8 cellular contexts compared by ENCODE assay signal in genomic region chr7:150378115-150378852, GRCh38. TPM values are rescaled to one million over a fixed set of nuclear protein-coding genes. Genes with fewer than 3 reads are reported as not detected.
A peak's percentile ranks its signal among the peaks of the same experiment; 100 is the strongest.
DNase-seq lines count a peak whose midpoint lies in the region; ATAC-seq and TF ChIP-seq lines count a peak whose summit lies in the region.

No MANE protein-coding gene starts in this region.

- H3K27ac ChIP-seq in endodermal cell (ENCODE audit: low read depth, low read length): peak overlapping the region; percentile 99
- H3K27ac ChIP-seq in mesendoderm (ENCODE audit: low read depth, low read length): peak overlapping the region; percentile 99
- H3K27ac ChIP-seq in thoracic aorta: peak overlapping the region; percentile 72 to 79

- H2BK15ac ChIP-seq in mesendoderm (replicated peaks; ENCODE audit: low read depth): no peak overlapping the region

- peak overlapping the region; percentile 99 for H4K8ac ChIP-seq in mesendoderm (ENCODE audit: low read depth, low read length)

- WGBS in endodermal cell (ENCODE audit: insufficient coverage in 1 of 2, insufficient read length in 1 of 2), 2 experiments: 3 to 9% methylated on average over 14 to 32 of the region's 32 CpGs
- WGBS in mesendoderm (ENCODE audit: extremely low coverage, insufficient coverage, low lambda C conversion rate): no CpG with 5 or more reads among the region's 32 CpGs

- peak overlapping the region; percentile 47 for H2BK120ac ChIP-seq in mesendoderm (ENCODE audit: low read depth, low read length)

- H3K36me3 Mint-ChIP-seq in WTC11 (peaks cover 18% of the 10 kb centered on the region), endodermal cell (ENCODE audit: low read depth) (peaks cover 15% of the 10 kb centered on the region)

- H3K27ac Mint-ChIP-seq in WTC11 (peak overlapping the region; percentile 95), endodermal cell (peak overlapping the region; percentile 91)

- H3K4me1 Mint-ChIP-seq in WTC11 (peaks cover 82% of the 10 kb centered on the region), endodermal cell (peaks cover 66% of the 10 kb centered on the region)

- peak overlapping the region; percentile 96 for H3K18ac ChIP-seq in mesendoderm (ENCODE audit: low read length)

- POLR2A ChIA-PET in WTC11 (lab: Charles Lee): interaction anchor here (1.0 to 1.8 kb wide), 5 partner anchors 9 to 49 kb away, joined by 3 to 27 read pairs (median 9); partner anchors contain the start of gene REPIN1

- peak overlapping the region; percentile 70 for H3K4me2 ChIP-seq in mesendoderm (ENCODE audit: low read length)

- H3K9ac ChIP-seq in endodermal cell (ENCODE audit: extremely low read depth, low read length, poor library complexity, severe bottlenecking) (peak overlapping the region; percentile 89), mesendoderm (ENCODE audit: low read length) (peak overlapping the region; percentile 86)

- DNase-seq in DMS 273 (lab: John Stamatoyannopoulos, UW; ENCODE audit: unreplicated experiment) (peak; percentile 96), H4 (ENCODE audit: low spot score) (peak; percentile 87), NCI-H2196 (lab: John Stamatoyannopoulos, UW; ENCODE audit: unreplicated experiment) (peak; percentile 89), WTC11 (ENCODE audit: low spot score) (peak; percentile 86), endodermal cell (peak; percentile 97), mesendoderm (peak; percentile 99), thoracic aorta (ENCODE audit: low spot score) (no peak)

- H3K23ac ChIP-seq in mesendoderm (ENCODE audit: low read length): no peak overlapping the region

- ATAC-seq in WTC11: peak; percentile 51
- no peak for ATAC-seq in thoracic aorta (ENCODE audit: insufficient number of reproducible peaks, low FRiP score, low read depth)
- no peak for ATAC-seq in HG02840 (IDR thresholded peaks at IDR 0.05; ENCODE audit: low FRiP score, unreplicated experiment)

- H2BK5ac ChIP-seq in mesendoderm (ENCODE audit: low read length): peak overlapping the region; percentile 61

- H3K4me1 ChIP-seq in endodermal cell (ENCODE audit: control insufficient read depth, insufficient read depth, low read length) (peaks cover 20% of the 10 kb centered on the region), mesendoderm (ENCODE audit: control insufficient read depth, low read depth, low read length) (peaks cover 30% of the 10 kb centered on the region), thoracic aorta (ENCODE audit: control insufficient read depth in 1 of 2, low read depth in 2 of 2) (peaks cover 5 to 14% of the 10 kb centered on the region in 2 donors)

- CTCF ChIA-PET in WTC11 (lab: Charles Lee): interaction anchor here (0.6 to 2.3 kb wide), 15 partner anchors 8 to 618 kb away, joined by 3 to 16 read pairs (median 5); partner anchors contain the start of gene REPIN1

- H2AK5ac ChIP-seq in mesendoderm (ENCODE audit: low read length): no peak overlapping the region

- H3K79me2 ChIP-seq in mesendoderm (ENCODE audit: control insufficient read depth, insufficient read depth, low read length): peaks cover 27% of the 10 kb centered on the region

- H3K27me3 ChIP-seq in endodermal cell (ENCODE audit: control insufficient read depth, insufficient read depth, low read length, poor library complexity, severe bottlenecking) (no peaks in the 10 kb centered on the region), mesendoderm (ENCODE audit: insufficient read depth, low read length, poor library complexity) (no peaks in the 10 kb centered on the region), thoracic aorta (replicated peaks; ENCODE audit: insufficient read depth) (no peaks in the 10 kb centered on the region)

- peak overlapping the region; percentile 77 for H3K4ac ChIP-seq in mesendoderm (ENCODE audit: low read depth, low read length)

- TF ChIP-seq CTCF in WTC11 (IDR thresholded peaks at IDR 0.05) (no peak), endodermal cell (conservative IDR thresholded peaks at IDR 0.05) (peak; percentile 59), thoracic aorta (IDR thresholded peaks at IDR 0.05) (no peak)

- no peak overlapping the region for H4K5ac ChIP-seq in mesendoderm (ENCODE audit: low read length)

- peaks cover 10% of the 10 kb centered on the region for H3K36me3 ChIP-seq in endodermal cell (ENCODE audit: control insufficient read depth, insufficient read depth, low read length)
- no peaks in the 10 kb centered on the region for H3K36me3 ChIP-seq in mesendoderm (ENCODE audit: control insufficient read depth, insufficient read depth, low read length)
- H3K36me3 ChIP-seq in thoracic aorta: peaks cover 10% of the 10 kb centered on the region

- H3K4me3 ChIP-seq in endodermal cell (ENCODE audit: low read length): peak overlapping the region; percentile 92
- H3K4me3 ChIP-seq in mesendoderm (ENCODE audit: low read length): peak overlapping the region; percentile 55
- peak overlapping the region; percentile 77 for H3K4me3 ChIP-seq in thoracic aorta

- no peaks in the 10 kb centered on the region for H3K27me3 Mint-ChIP-seq in WTC11 (ENCODE audit: low read depth)
- no peaks in the 10 kb centered on the region for H3K27me3 Mint-ChIP-seq in endodermal cell (ENCODE audit: insufficient read depth)

- H3K9me3 ChIP-seq in endodermal cell (ENCODE audit: control insufficient read depth, low read length) (no peaks in the 10 kb centered on the region), thoracic aorta (no peaks in the 10 kb centered on the region)

- H3K9me3 Mint-ChIP-seq in WTC11 (no peaks in the 10 kb centered on the region), endodermal cell (no peaks in the 10 kb centered on the region)

- peak overlapping the region; percentile 94 for H3K56ac ChIP-seq in mesendoderm (ENCODE audit: low read length)

- peaks cover 24% of the 10 kb centered on the region for H3K79me1 ChIP-seq in mesendoderm (ENCODE audit: low read length)

- peak overlapping the region; percentile 71 for H3K4me3 Mint-ChIP-seq in WTC11
- H3K4me3 Mint-ChIP-seq in endodermal cell: peak overlapping the region; percentile 93

TF ChIP-seq in WTC11, 78 proteins besides CTCF, POLR2A, EP300 and RAD21 (continues in another document):
- TF ChIP-seq FOXP1 (CRISPR knock-in tag; IDR thresholded peaks at IDR 0.05; ENCODE audit: borderline replicate concordance): no peak; the same call in 1 of the 2 replicates
- no peak for TF ChIP-seq SOX15 (CRISPR knock-in tag; IDR thresholded peaks at IDR 0.05)
- TF ChIP-seq GTF2I (CRISPR knock-in tag; conservative IDR thresholded peaks at IDR 0.05): 0 out of 2 replicates have a peak, but pooled peaks have one; percentile 62
- no peak for TF ChIP-seq JUN (CRISPR knock-in tag; IDR thresholded peaks at IDR 0.05)
- TF ChIP-seq FOXK1 (CRISPR knock-in tag; IDR thresholded peaks at IDR 0.05): 0 out of 2 replicates have a peak, but pooled peaks have one; percentile 20
- no peak for TF ChIP-seq CDX4 (CRISPR knock-in tag; IDR thresholded peaks at IDR 0.05; ENCODE audit: borderline replicate concordance)
- peak; percentile 74 for TF ChIP-seq ETV6 (CRISPR knock-in tag; IDR thresholded peaks at IDR 0.05)
- no peak for TF ChIP-seq ATF3 (CRISPR knock-in tag; conservative IDR thresholded peaks at IDR 0.05)

RNA-seq across cellular contexts. Expression of gene ZNF775, which starts 0.8 kb away (rescaled TPM):
- 0.56 and 0.90 TPM in 2 replicates for total RNA-seq in H4 (2014; rRNA removed; shearing (Covaris generic))
- 24.1 to 26.6 TPM (median 25.4 TPM) in 3 replicates for total RNA-seq in WTC11 (2021)
- total RNA-seq in endodermal cell: 10 to 100 TPM in 1 of 2 donors, 1 to 10 TPM in 1; 10.0 to 11.3 TPM
- polyA plus RNA-seq in endodermal cell (2013, experiment 1 of 2): 18.8 TPM
- polyA plus RNA-seq in endodermal cell (2013, experiment 2 of 2): 17.2 TPM
- polyA plus RNA-seq in mesendoderm (2013, experiment 1 of 2): 4.2 TPM
- polyA plus RNA-seq in mesendoderm (2013, experiment 2 of 2): 4.2 TPM
- 10 to 100 TPM in 1 of 2 donors, 1 to 10 TPM in 1; 4.2 to 11.5 TPM for total RNA-seq in thoracic aorta

RNA-seq across cellular contexts. Expression of gene REPIN1, which starts 9.7 kb away (rescaled TPM):
- 40.4 and 48.3 TPM in 2 replicates for total RNA-seq in H4 (2014; rRNA removed; shearing (Covaris generic))
- total RNA-seq in WTC11 (2021) (105 to 130 TPM (median 112 TPM) in 3 replicates), endodermal cell (10 to 100 TPM; 85.4 to 94.4 TPM), thoracic aorta (10 to 100 TPM; 80.0 to 82.3 TPM)
- polyA plus RNA-seq in endodermal cell (2013, experiment 1 of 2): 136 TPM
- polyA plus RNA-seq in endodermal cell (2013, experiment 2 of 2): 119 TPM
- 47.8 TPM for polyA plus RNA-seq in mesendoderm (2013, experiment 1 of 2)
- 51.6 TPM for polyA plus RNA-seq in mesendoderm (2013, experiment 2 of 2)

RNA-seq across cellular contexts. Expression of gene RARRES2, which starts 36.9 kb away (rescaled TPM):
- total RNA-seq in H4 (2014; rRNA removed; shearing (Covaris generic)): not detected in 2 replicates
- total RNA-seq in WTC11 (2021): 193 to 230 TPM (median 197 TPM) in 3 replicates
- 10 to 100 TPM; 32.2 to 48.2 TPM for total RNA-seq in endodermal cell
- 31.3 TPM for polyA plus RNA-seq in endodermal cell (2013, experiment 1 of 2)
- 24.1 TPM for polyA plus RNA-seq in endodermal cell (2013, experiment 2 of 2)
- 54.9 TPM for polyA plus RNA-seq in mesendoderm (2013, experiment 1 of 2)
- polyA plus RNA-seq in mesendoderm (2013, experiment 2 of 2): 57.8 TPM
- 100 to 1,000 TPM in 1 of 2 donors, 10 to 100 TPM in 1; 76.4 to 102 TPM for total RNA-seq in thoracic aorta

RNA-seq across cellular contexts. Expression of gene ACTR3C, which starts 54.9 kb away (rescaled TPM):
- total RNA-seq in H4 (2014; rRNA removed; shearing (Covaris generic)): 0.23 TPM in 1 of 2 replicates, not detected in the other
- total RNA-seq in WTC11 (2021): 0.96 to 1.5 TPM (median 1.4 TPM) in 3 replicates
- under 1 TPM in 1 of 2 donors, not detected in 1; 0.92 TPM for total RNA-seq in endodermal cell
- 0.46 TPM for polyA plus RNA-seq in endodermal cell (2013, experiment 1 of 2)
- polyA plus RNA-seq in endodermal cell (2013, experiment 2 of 2): 0.25 TPM
- polyA plus RNA-seq in mesendoderm (2013, experiment 1 of 2): not detected
- polyA plus RNA-seq in mesendoderm (2013, experiment 2 of 2): 0.06 TPM
- 1 to 10 TPM in 1 of 2 donors, under 1 TPM in 1; 0.14 to 6.4 TPM for total RNA-seq in thoracic aorta

RNA-seq across cellular contexts. Expression of gene LRRC61, which starts 55.1 kb away (rescaled TPM):
- total RNA-seq in H4 (2014; rRNA removed; shearing (Covaris generic)): not detected in 2 replicates
- 27.7 to 33.3 TPM (median 32.7 TPM) in 3 replicates for total RNA-seq in WTC11 (2021)
- 10 to 100 TPM in 1 of 2 donors, under 1 TPM in 1; 0.77 to 27.0 TPM for total RNA-seq in endodermal cell
- polyA plus RNA-seq in endodermal cell (2013, experiment 1 of 2): 24.5 TPM
- 22.8 TPM for polyA plus RNA-seq in endodermal cell (2013, experiment 2 of 2)
- 0.42 TPM for polyA plus RNA-seq in mesendoderm (2013, experiment 1 of 2)
- 0.27 TPM for polyA plus RNA-seq in mesendoderm (2013, experiment 2 of 2)
- 10 to 100 TPM in 1 of 2 donors, 1 to 10 TPM in 1; 4.6 to 10.2 TPM for total RNA-seq in thoracic aorta

Comparison
In these comparisons a context has a peak if more than half of its experiments do, and no peak if none do; other contexts are left out.
1. RNA of gene RARRES2, which starts 36.9 kb away (total RNA-seq): 193 to 230 TPM in WTC11, 76.4 to 102 TPM in thoracic aorta and 32.2 to 48.2 TPM in endodermal cell; not detected in H4; every median in the first group is over 10 times any median in the second.
2. Peak in every context shown above with its lines, with median percentiles within 50 percentile points of each other: H3K27ac ChIP-seq and H3K4me3 ChIP-seq.